In genomic region chr2:101474752-101475384, GRCh38 we compare ENCODE assay signal across 9 cellular contexts. TPM values are rescaled to one million over a fixed set of nuclear protein-coding genes. Genes with fewer than 3 reads are reported as not detected.
DNase-seq lines count a peak whose midpoint lies in the region; ATAC-seq and TF ChIP-seq lines count a peak whose summit lies in the region.
"Had no signal": no experiment of that assay in that cellular context is flagged by ENCODE, and none has a peak within 500 bp of the region (broad histone marks: within the 10 kb centered on the region; RNA-seq: fewer than 3 reads in every experiment).

Gene RFX8, minus strand, starts transcription at chr2:101475112. Its CDS starts 8,264 bp downstream, at chr2:101466848.

- ATAC-seq in lower lobe of right lung = peak; percentile 78 to 79

- TF ChIP-seq CTCF in cardiac fibroblast (IDR thresholded peaks at IDR 0.05; ENCODE audit: low read depth, low read length) (no peak), lower lobe of right lung (IDR thresholded peaks at IDR 0.05) (no peak)

- H3K36me3 ChIP-seq in lower lobe of right lung = no peaks in the 10 kb centered on the region

- peaks cover 11% of the 10 kb centered on the region for H3K4me1 ChIP-seq in lower lobe of right lung

- no peak for TF ChIP-seq POLR2A in erythroblast (IDR thresholded peaks at IDR 0.05; ENCODE audit: low read length)

- peak within 1 kb of the TSS; percentile 73 for H3K27ac ChIP-seq in lower lobe of right lung

- peaks cover 27% of the 10 kb centered on the region for H3K27me3 ChIP-seq in lower lobe of right lung (ENCODE audit: low read depth)

- H3K9me3 ChIP-seq in lower lobe of right lung = no peaks in the 10 kb centered on the region

- peak; percentile 7 for DNase-seq in T-helper 22 cell (ENCODE audit: low read depth)
- peak; percentile 87 to 95 for DNase-seq in cardiac fibroblast (ENCODE audit: low read depth in 2 of 2)
- no peak for DNase-seq in lower lobe of right lung
- peak; percentile 40 to 58 for DNase-seq in stimulated activated CD8-positive, alpha-beta memory T cell treated with anti-CD3 and anti-CD28 coated beads, Interleukin-15, amount 100 ng/mL, for 48 hours (ENCODE audit: low read depth in 2 of 2)
- no peak for DNase-seq in NCI-H1048 (lab: John Stamatoyannopoulos, UW)
- DNase-seq in NCI-H1694 treated with DMSO at 0.1 percent for 48 hours (lab: John Stamatoyannopoulos, UW) = no peak
- no peak for DNase-seq in erythroblast (lab: John Stamatoyannopoulos, UW)

- H3K4me3 ChIP-seq in GM08714 (ENCODE audit: low read length) (peak within 1 kb of the TSS; percentile 7; the same call in 1 of the 2 replicates), cardiac fibroblast (replicated peaks in 1 of 2; ENCODE audit: low read depth in 2 of 2, low read length in 2 of 2) (peak within 1 kb of the TSS; percentile 41 to 62), lower lobe of right lung (peak within 1 kb of the TSS; percentile 55)

- intact Hi-C loops in lower lobe of right lung (cut with DNase I) = no loop called here

RNA-seq across cellular contexts. Expression of gene RFX8, which starts in this region (rescaled TPM):
- not detected for total RNA-seq in lower lobe of right lung
- total RNA-seq: M059J had no signal

Comparison
In these comparisons a context has a peak if more than half of its experiments do, and no peak if none do; other contexts are left out.
1. Peak in ATAC-seq, H3K4me3 ChIP-seq and H3K27ac ChIP-seq in lower lobe of right lung; RNA of the gene not detected or under 1 TPM.
2. DNase-seq: peak in T-helper 22 cell (single experiment), cardiac fibroblast (2 of 2) and stimulated activated CD8-positive, alpha-beta memory T cell treated with anti-CD3 and anti-CD28 coated beads, Interleukin-15, amount 100 ng/mL, for 48 hours (2 of 2); none in lower lobe of right lung (single experiment), NCI-H1048 (single experiment), NCI-H1694 treated with DMSO at 0.1 percent for 48 hours (single experiment) and erythroblast (0 of 2).
3. Peak in every context shown above with its lines, with median percentiles within 50 percentile points of each other: H3K4me3 ChIP-seq.